ENCODE assay signal across 28 cellular contexts in the genomic region with DNA sequence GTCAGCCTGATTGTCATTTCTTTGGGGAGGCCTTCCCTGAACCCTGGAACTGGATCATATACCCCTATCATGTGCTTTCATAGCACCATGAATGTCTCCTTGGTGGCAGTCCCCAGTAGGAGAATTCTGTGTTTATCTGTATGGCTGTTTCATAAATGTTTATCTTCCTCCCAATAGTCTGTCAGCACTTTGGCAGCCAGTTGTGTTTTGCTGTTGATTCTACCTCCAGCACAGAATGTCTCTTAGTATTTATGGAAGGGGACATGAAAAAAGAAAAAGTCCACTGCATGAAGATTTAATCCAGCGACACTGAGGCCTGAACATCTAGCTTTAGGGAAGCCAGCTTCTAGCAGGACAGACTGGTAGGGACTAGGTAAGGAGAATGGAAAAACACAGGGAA. TPM values are rescaled to one million over a fixed set of nuclear protein-coding genes. Genes with fewer than 3 reads are reported as not detected.
"Had no signal": no experiment of that assay in that cellular context is flagged by ENCODE, and none has a peak within 500 bp of the region (broad histone marks: within the 10 kb centered on the region; RNA-seq: fewer than 3 reads in every experiment).

No MANE protein-coding gene starts in this region.

- H3K27ac ChIP-seq: ascending aorta, body of pancreas, Peyer's patch, RWPE1 had no signal

- H3K4me3 Mint-ChIP-seq: activated CD8-positive, alpha-beta memory T cell treated with anti-CD3 and anti-CD28 coated beads, Interleukin-2, amount 10 ng/mL, durations not matched to agents 7 days and 5 days; activated naive CD8-positive, alpha-beta T cell treated with anti-CD3 and anti-CD28 coated beads, Interleukin-2, amount 50 U/mL, for 24 hours; activated T-cell treated with anti-CD3 and anti-CD28 coated beads, Interleukin-2, amount 50 U/mL, for 24 hours; activated T-helper 1 cell treated with anti-CD3 and anti-CD28 coated beads, Interleukin-12 subunit alpha, Interleukin-12 subunit beta, Interleukin-2, Interleukin-4 antibody, amounts not matched to agents 30 ng/mL and 10 ng/mL and 1 ng/mL, durations not matched to agents 14 hours and 24 hours and 36 hours; central memory CD8-positive, alpha-beta T cell; T-helper 1 cell treated with Interleukin-12 subunit alpha and Interleukin-12 subunit beta and Interleukin-4 antibody, amounts not matched to agents 30 μg/mL and 1 μg/mL, for 36 hours; WTC11 had no signal

- H3K4me1 Mint-ChIP-seq: activated CD8-positive, alpha-beta memory T cell treated with anti-CD3 and anti-CD28 coated beads, Interleukin-2, amount 10 ng/mL, durations not matched to agents 7 days and 5 days; activated naive CD8-positive, alpha-beta T cell treated with anti-CD3 and anti-CD28 coated beads, Interleukin-2, amount 50 U/mL, for 24 hours; central memory CD8-positive, alpha-beta T cell had no signal

- H3K9me3 Mint-ChIP-seq: activated naive CD4-positive, alpha-beta T cell treated with anti-CD3 and anti-CD28 coated beads, Interleukin-2, amount 50 U/mL, for 72 hours; activated naive CD8-positive, alpha-beta T cell treated with anti-CD3 and anti-CD28 coated beads, Interleukin-2, amount 50 U/mL, for 24 hours; activated T-cell treated with anti-CD3 and anti-CD28 coated beads, Interleukin-2, amount 50 U/mL, for 24 hours; activated T-helper 1 cell treated with anti-CD3 and anti-CD28 coated beads, Interleukin-12 subunit alpha, Interleukin-12 subunit beta, Interleukin-2, Interleukin-4 antibody, amounts not matched to agents 30 ng/mL and 10 ng/mL and 1 ng/mL, durations not matched to agents 14 hours and 24 hours and 36 hours; central memory CD8-positive, alpha-beta T cell had no signal

- FAIRE-seq: bronchial epithelial cell had no signal

- H3K27me3 ChIP-seq: ascending aorta, body of pancreas, Peyer's patch had no signal

- H3K27me3 Mint-ChIP-seq: activated naive CD8-positive, alpha-beta T cell treated with anti-CD3 and anti-CD28 coated beads, Interleukin-2, amount 50 U/mL, for 24 hours had no signal

- DNase-seq: activated CD4-positive, alpha-beta T cell treated with anti-CD3 and anti-CD28 coated beads for 48 hours; activated CD4-positive, alpha-beta T cell treated with anti-CD3 and anti-CD28 coated beads, Interleukin-2, amount 50 U/mL, for 4 hours; activated CD4-positive, CD25-positive, alpha-beta regulatory T cell treated with anti-CD3 and anti-CD28 coated beads, Interleukin-2, amount 50 U/mL, for 72 hours; activated CD8-positive, alpha-beta memory T cell treated with anti-CD3 and anti-CD28 coated beads, Interleukin-2, amount 10 ng/mL, durations not matched to agents 7 days and 5 days; activated effector memory CD4-positive, alpha-beta T cell treated with Interleukin-2 at 50 U/mL for 16 hours; activated naive CD4-positive, alpha-beta T cell treated with Interleukin-2 at 50 U/mL for 16 hours; activated naive CD8-positive, alpha-beta T cell treated with anti-CD3 and anti-CD28 coated beads, Interleukin-2, amount 50 U/mL, for 24 hours; activated T-cell treated with anti-CD3 and anti-CD28 coated beads, Interleukin-2, amount 50 U/mL, for 24 hours; amniotic stem cell; body of pancreas; Kasumi-1; KBM-7; NCI-H1092; NCI-H1417 treated with DMSO at 0.1 percent for 48 hours; NCI-H1694; NCI-H2029; NCI-H446; NCI-H524; Peyer's patch; SHP77 treated with DMSO at 0.1 percent for 48 hours had no signal

- H3K9me3 ChIP-seq: ascending aorta, body of pancreas, Peyer's patch had no signal

- H3K27ac Mint-ChIP-seq: activated CD8-positive, alpha-beta memory T cell treated with anti-CD3 and anti-CD28 coated beads, Interleukin-2, amount 10 ng/mL, durations not matched to agents 7 days and 5 days; activated naive CD4-positive, alpha-beta T cell treated with anti-CD3 and anti-CD28 coated beads, Interleukin-2, amount 50 U/mL, for 72 hours; activated naive CD8-positive, alpha-beta T cell treated with anti-CD3 and anti-CD28 coated beads, Interleukin-2, amount 50 U/mL, for 24 hours; activated T-cell treated with anti-CD3 and anti-CD28 coated beads, Interleukin-2, amount 50 U/mL, for 24 hours; activated T-helper 1 cell treated with anti-CD3 and anti-CD28 coated beads, Interleukin-12 subunit alpha, Interleukin-12 subunit beta, Interleukin-2, Interleukin-4 antibody, amounts not matched to agents 30 ng/mL and 10 ng/mL and 1 ng/mL, durations not matched to agents 14 hours and 24 hours and 36 hours; T-helper 1 cell treated with Interleukin-12 subunit alpha and Interleukin-12 subunit beta and Interleukin-4 antibody, amounts not matched to agents 30 μg/mL and 1 μg/mL, for 36 hours; WTC11 had no signal

- ATAC-seq: activated CD8-positive, alpha-beta memory T cell treated with anti-CD3 and anti-CD28 coated beads, Interleukin-2, amount 10 ng/mL, durations not matched to agents 7 days and 5 days; activated naive CD4-positive, alpha-beta T cell treated with anti-CD3 and anti-CD28 coated beads, Interleukin-2, amount 50 U/mL, for 72 hours; activated naive CD8-positive, alpha-beta T cell treated with anti-CD3 and anti-CD28 coated beads, Interleukin-2, amount 50 U/mL, for 24 hours; body of pancreas; WTC11 had no signal

- H3K4me1 ChIP-seq: ascending aorta, body of pancreas, Peyer's patch had no signal

- H3K4me3 ChIP-seq: ascending aorta, body of pancreas, Peyer's patch had no signal

- H3K36me3 ChIP-seq: ascending aorta, Peyer's patch had no signal

- H3K36me3 Mint-ChIP-seq: activated CD8-positive, alpha-beta memory T cell treated with anti-CD3 and anti-CD28 coated beads, Interleukin-2, amount 10 ng/mL, durations not matched to agents 7 days and 5 days; activated naive CD4-positive, alpha-beta T cell treated with anti-CD3 and anti-CD28 coated beads, Interleukin-2, amount 50 U/mL, for 72 hours; WTC11 had no signal

RNA-seq across cellular contexts. Expression of a gene that starts 38.3 kb away (rescaled TPM):
- total RNA-seq: activated CD8-positive, alpha-beta memory T cell treated with anti-CD3 and anti-CD28 coated beads, Interleukin-2, amount 10 ng/mL, durations not matched to agents 7 days and 5 days; activated naive CD4-positive, alpha-beta T cell treated with anti-CD3 and anti-CD28 coated beads, Interleukin-2, amount 50 U/mL, for 72 hours; activated T-helper 1 cell treated with anti-CD3 and anti-CD28 coated beads, Interleukin-12 subunit alpha, Interleukin-12 subunit beta, Interleukin-2, Interleukin-4 antibody, amounts not matched to agents 30 ng/mL and 10 ng/mL and 1 ng/mL, durations not matched to agents 14 hours and 24 hours and 36 hours had no signal
